ENCODE assay signal across 8 cellular contexts in the genomic region with DNA sequence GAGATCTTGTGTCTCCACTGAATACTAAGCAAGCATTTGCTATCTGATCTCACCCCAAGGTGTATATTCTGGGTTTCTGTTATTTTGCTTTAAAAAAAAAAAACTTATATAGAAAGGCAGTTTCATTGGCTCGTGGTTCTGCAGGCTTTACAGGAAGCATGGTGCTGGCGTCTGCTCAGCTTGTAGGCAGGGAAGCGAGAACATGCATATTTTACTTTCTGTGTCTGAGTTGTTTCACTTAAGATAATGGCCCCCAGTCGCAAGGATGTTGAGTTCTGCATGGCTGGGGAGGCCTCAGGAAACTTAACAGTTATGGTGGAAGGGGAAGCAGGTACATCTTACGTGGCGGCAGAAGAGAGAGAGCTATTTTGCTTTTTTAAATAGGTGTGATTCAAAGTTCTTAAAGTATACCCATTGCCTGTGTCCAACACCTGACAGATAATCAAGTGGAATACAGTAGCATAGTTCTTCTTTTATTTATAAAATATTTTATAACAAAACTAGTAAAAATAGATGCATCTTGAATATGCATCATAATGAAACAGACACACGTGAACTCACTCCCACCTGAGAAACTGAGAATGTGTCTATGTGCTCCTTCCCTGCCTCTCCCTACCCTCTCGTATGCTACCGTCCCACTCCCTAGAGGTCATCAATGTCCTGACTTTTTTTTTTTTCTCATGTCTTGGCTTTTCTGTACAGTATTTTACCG. TPM values are rescaled to one million over a fixed set of nuclear protein-coding genes. Genes with fewer than 3 reads are reported as not detected.
DNase-seq lines count a peak whose midpoint lies in the region; ATAC-seq, FAIRE-seq and TF ChIP-seq lines count a peak whose summit lies in the region.

No MANE protein-coding gene starts in this region.

- H3K9me3 Mint-ChIP-seq in activated T-helper 1 cell treated with anti-CD3 and anti-CD28 coated beads, Interleukin-12 subunit alpha, Interleukin-12 subunit beta, Interleukin-2, Interleukin-4 antibody, amounts not matched to agents 30 ng/mL and 10 ng/mL and 1 ng/mL, durations not matched to agents 14 hours and 24 hours and 36 hours, result no peaks in the 10 kb centered on the region
- H3K9me3 Mint-ChIP-seq in naive thymus-derived CD8-positive, alpha-beta T cell, result no peaks in the 10 kb centered on the region

- DNase-seq in GM12891 (ENCODE audit: insufficient read length, low spot score) (no peak), NCI-H345 (lab: John Stamatoyannopoulos, UW) (no peak), NCI-H2081 (lab: John Stamatoyannopoulos, UW) (no peak), inferior parietal cortex (ENCODE audit: extremely low spot score) (no peak)
- DNase-seq in activated T-helper 1 cell treated with anti-CD3 and anti-CD28 coated beads, Interleukin-12 subunit alpha, Interleukin-12 subunit beta, Interleukin-2, Interleukin-4 antibody, amounts not matched to agents 30 ng/mL and 10 ng/mL and 1 ng/mL, durations not matched to agents 14 hours and 24 hours and 36 hours (ENCODE audit: low spot score), result no peak
- DNase-seq in naive thymus-derived CD8-positive, alpha-beta T cell, result peak in 1 of 10 donors; percentile 33
- no peak for DNase-seq in central memory CD4-positive, alpha-beta T cell

- peaks cover 2% of the 10 kb centered on the region for H3K36me3 Mint-ChIP-seq in activated T-helper 1 cell treated with anti-CD3 and anti-CD28 coated beads, Interleukin-12 subunit alpha, Interleukin-12 subunit beta, Interleukin-2, Interleukin-4 antibody, amounts not matched to agents 30 ng/mL and 10 ng/mL and 1 ng/mL, durations not matched to agents 14 hours and 24 hours and 36 hours (ENCODE audit: low read depth)
- no peaks in the 10 kb centered on the region for H3K36me3 Mint-ChIP-seq in naive thymus-derived CD8-positive, alpha-beta T cell

- no peaks in the 10 kb centered on the region for H3K27me3 Mint-ChIP-seq in activated T-helper 1 cell treated with anti-CD3 and anti-CD28 coated beads, Interleukin-12 subunit alpha, Interleukin-12 subunit beta, Interleukin-2, Interleukin-4 antibody, amounts not matched to agents 30 ng/mL and 10 ng/mL and 1 ng/mL, durations not matched to agents 14 hours and 24 hours and 36 hours (ENCODE audit: insufficient read depth)
- no peaks in the 10 kb centered on the region for H3K27me3 Mint-ChIP-seq in naive thymus-derived CD8-positive, alpha-beta T cell

- H3K27ac Mint-ChIP-seq in activated T-helper 1 cell treated with anti-CD3 and anti-CD28 coated beads, Interleukin-12 subunit alpha, Interleukin-12 subunit beta, Interleukin-2, Interleukin-4 antibody, amounts not matched to agents 30 ng/mL and 10 ng/mL and 1 ng/mL, durations not matched to agents 14 hours and 24 hours and 36 hours, result peak overlapping the region; percentile 98
- peak overlapping the region; percentile 36 to 97 (median 90) for H3K27ac Mint-ChIP-seq in naive thymus-derived CD8-positive, alpha-beta T cell

- peaks cover 41% of the 10 kb centered on the region for H3K4me1 Mint-ChIP-seq in activated T-helper 1 cell treated with anti-CD3 and anti-CD28 coated beads, Interleukin-12 subunit alpha, Interleukin-12 subunit beta, Interleukin-2, Interleukin-4 antibody, amounts not matched to agents 30 ng/mL and 10 ng/mL and 1 ng/mL, durations not matched to agents 14 hours and 24 hours and 36 hours (ENCODE audit: low read depth)
- H3K4me1 Mint-ChIP-seq in naive thymus-derived CD8-positive, alpha-beta T cell, result peaks cover 25 to 40% (median 28%) of the 10 kb centered on the region in 4 donors

- POLR2A ChIA-PET in naive thymus-derived CD8-positive, alpha-beta T cell (lab: Charles Lee), result interaction anchor here (1.4 to 3.7 kb wide), 7 partner anchors 9 to 81 kb away, joined by 3 to 55 read pairs (median 10); a partner anchor contains a TSS

- peak; percentile 70 for FAIRE-seq in GM12891 (lab: Jason Lieb, UNC)

- H3K4me3 Mint-ChIP-seq in activated T-helper 1 cell treated with anti-CD3 and anti-CD28 coated beads, Interleukin-12 subunit alpha, Interleukin-12 subunit beta, Interleukin-2, Interleukin-4 antibody, amounts not matched to agents 30 ng/mL and 10 ng/mL and 1 ng/mL, durations not matched to agents 14 hours and 24 hours and 36 hours, result peak overlapping the region; percentile 85
- peak overlapping the region; percentile 84 to 99 (median 96) for H3K4me3 Mint-ChIP-seq in naive thymus-derived CD8-positive, alpha-beta T cell

- ATAC-seq in HG02759 (IDR thresholded peaks at IDR 0.05; ENCODE audit: unreplicated experiment), result peak; percentile 8
- ATAC-seq in naive thymus-derived CD8-positive, alpha-beta T cell, result no peak

- no peak for TF ChIP-seq POLR2A in GM12891 (IDR thresholded peaks at IDR 0.05; ENCODE audit: low read depth, low read length)

- intact Hi-C loops in activated T-helper 1 cell treated with anti-CD3 and anti-CD28 coated beads, Interleukin-12 subunit alpha, Interleukin-12 subunit beta, Interleukin-2, Interleukin-4 antibody, amounts not matched to agents 30 ng/mL and 10 ng/mL and 1 ng/mL, durations not matched to agents 14 hours and 24 hours and 36 hours (cut with micrococcal nuclease), result loop anchor here (1.0 to 5.0 kb wide), 9 partner anchors 11 to 488 kb away; a partner anchor contains a TSS

TF ChIP-seq in GM12891, 5 proteins besides CTCF, POLR2A, EP300 and RAD21:
- no peak; the same call in 1 of the 2 replicates for TF ChIP-seq POLR2AphosphoS5 (IDR thresholded peaks at IDR 0.05; ENCODE audit: low read depth, low read length)
- peak; percentile 94 for TF ChIP-seq POU2F2 (IDR thresholded peaks at IDR 0.05; ENCODE audit: low read depth, low read length)
- TF ChIP-seq SPI1 (IDR thresholded peaks at IDR 0.05; ENCODE audit: low read depth, low read length), result peak; percentile 38; the same call in 1 of the 2 replicates
- TF ChIP-seq PAX5 (IDR thresholded peaks at IDR 0.05; ENCODE audit: insufficient read depth, low read length, severe bottlenecking), result peak; percentile 4
- TF ChIP-seq TAF1 (IDR thresholded peaks at IDR 0.05; ENCODE audit: low read depth, low read length), result 0 out of 2 replicates have a peak, but pooled peaks have one; percentile 11
TF ChIP-seq in GM12891: peak in this region for 4.

RNA-seq across cellular contexts. Expression of a gene that starts 15.4 kb away (rescaled TPM):
- polyA plus RNA-seq in GM12891 (2012; ENCODE audit: low read depth, missing spikeins), result 87.2 TPM
- 80.2 and 87.3 TPM in 2 replicates for total RNA-seq in activated T-helper 1 cell treated with anti-CD3 and anti-CD28 coated beads, Interleukin-12 subunit alpha, Interleukin-12 subunit beta, Interleukin-2, Interleukin-4 antibody, amounts not matched to agents 30 ng/mL and 10 ng/mL and 1 ng/mL, durations not matched to agents 14 hours and 24 hours and 36 hours
- 10 to 100 TPM; 69.1 to 69.5 TPM for total RNA-seq in naive thymus-derived CD8-positive, alpha-beta T cell
- 10 to 100 TPM; 18.2 to 38.6 (median 20.5) TPM for polyA plus RNA-seq in naive thymus-derived CD8-positive, alpha-beta T cell
